In genomic region chr7:3070908-3071307, GRCh38 we compare ENCODE assay signal across 20 cellular contexts. TPM values are rescaled to one million over a fixed set of nuclear protein-coding genes. Genes with fewer than 3 reads are reported as not detected.
DNase-seq lines count a peak whose midpoint lies in the region; ATAC-seq and TF ChIP-seq lines count a peak whose summit lies in the region.
"Had no signal": no experiment of that assay in that cellular context is flagged by ENCODE, and none has a peak within 500 bp of the region (broad histone marks: within the 10 kb centered on the region; RNA-seq: fewer than 3 reads in every experiment).

No MANE protein-coding gene starts in this region.

- H3K27ac Mint-ChIP-seq in central memory CD8-positive, alpha-beta T cell (ENCODE audit: low read depth), result peak overlapping the region; percentile 84
- peak overlapping the region; percentile 89 for H3K27ac Mint-ChIP-seq in stimulated activated effector memory CD8-positive, alpha-beta T cell treated with anti-CD3 and anti-CD28 coated beads, Interleukin-12 subunit alpha, Interleukin-12 subunit beta, amount 100 ng/mL, for 72 hours
- H3K27ac Mint-ChIP-seq: HFFc6, IgD-negative memory B cell had no signal

- POLR2A ChIA-PET in HEK293 (lab: Yijun Ruan, JAX), result no interaction called here

- H3K9me3 Mint-ChIP-seq in central memory CD8-positive, alpha-beta T cell, result peaks cover 9% of the 10 kb centered on the region
- peaks cover 9% of the 10 kb centered on the region for H3K9me3 Mint-ChIP-seq in stimulated activated effector memory CD8-positive, alpha-beta T cell treated with anti-CD3 and anti-CD28 coated beads, Interleukin-12 subunit alpha, Interleukin-12 subunit beta, amount 100 ng/mL, for 72 hours

- no peaks in the 10 kb centered on the region for H3K27me3 Mint-ChIP-seq in central memory CD8-positive, alpha-beta T cell
- H3K27me3 Mint-ChIP-seq: IgD-negative memory B cell had no signal

- H3K36me3 ChIP-seq in HEK293 (ENCODE audit: control insufficient read depth in 2 of 2, insufficient read depth in 1 of 2, low read length in 2 of 2), result no peaks in the 10 kb centered on the region
- H3K36me3 ChIP-seq in gastroesophageal sphincter, result no peaks in the 10 kb centered on the region
- H3K36me3 ChIP-seq: BE2C had no signal

- CTCF ChIA-PET in HEK293 (lab: Yijun Ruan, JAX), result no interaction called here

- TF ChIP-seq POLR2A in gastroesophageal sphincter (IDR thresholded peaks at IDR 0.05), result no peak

- no peaks in the 10 kb centered on the region for H3K4me1 ChIP-seq in HEK293 (ENCODE audit: control insufficient read depth, insufficient read depth, low read length)
- H3K4me1 ChIP-seq in gastroesophageal sphincter, result no peaks in the 10 kb centered on the region
- H3K4me1 ChIP-seq: BE2C had no signal

- H3K27me3 ChIP-seq in gastroesophageal sphincter, result peaks cover 7% of the 10 kb centered on the region
- H3K27me3 ChIP-seq: BE2C had no signal

- peaks cover 71% of the 10 kb centered on the region for H3K4me1 Mint-ChIP-seq in central memory CD8-positive, alpha-beta T cell
- H3K4me1 Mint-ChIP-seq in stimulated activated effector memory CD8-positive, alpha-beta T cell treated with anti-CD3 and anti-CD28 coated beads, Interleukin-12 subunit alpha, Interleukin-12 subunit beta, amount 100 ng/mL, for 72 hours, result peaks cover 65% of the 10 kb centered on the region

- H3K4me3 Mint-ChIP-seq in central memory CD8-positive, alpha-beta T cell, result no peak overlapping the region
- H3K4me3 Mint-ChIP-seq in stimulated activated effector memory CD8-positive, alpha-beta T cell treated with anti-CD3 and anti-CD28 coated beads, Interleukin-12 subunit alpha, Interleukin-12 subunit beta, amount 100 ng/mL, for 72 hours, result no peak overlapping the region
- H3K4me3 Mint-ChIP-seq: CD4-positive, CD25-positive, alpha-beta regulatory T cell; HFFc6 had no signal

- DNase-seq in central memory CD8-positive, alpha-beta T cell (ENCODE audit: low spot score in 2 of 2), result no peak
- DNase-seq in mesenteric fat pad (ENCODE audit: low spot score) (peak; percentile 9), GOT3 (lab: John Stamatoyannopoulos, UW) (no peak), NCI-H2081 treated with DMSO at 0.1 percent for 48 hours (lab: John Stamatoyannopoulos, UW) (no peak)
- no peak for DNase-seq in stimulated activated effector memory CD8-positive, alpha-beta T cell treated with anti-CD3 and anti-CD28 coated beads, Interleukin-12 subunit alpha, Interleukin-12 subunit beta, amount 100 ng/mL, for 72 hours (ENCODE audit: low spot score in 2 of 2)
- DNase-seq: ACHN; BE2C; C1 segment of cervical spinal cord; CD4-positive, CD25-positive, alpha-beta regulatory T cell; DMS153; DMS79; GDM1; HCEC 1CT; HFFc6; KG1 had no signal

- H3K9me3 ChIP-seq in HEK293 (ENCODE audit: control insufficient read depth, insufficient read depth, low read depth, low read length) (no peaks in the 10 kb centered on the region), gastroesophageal sphincter (peaks cover 0 to 21% (median 0%) of the 10 kb centered on the region in 3 donors)
- H3K9me3 ChIP-seq: BE2C had no signal

- H3K36me3 Mint-ChIP-seq in central memory CD8-positive, alpha-beta T cell (ENCODE audit: insufficient read depth), result peaks cover 5% of the 10 kb centered on the region
- H3K36me3 Mint-ChIP-seq in stimulated activated effector memory CD8-positive, alpha-beta T cell treated with anti-CD3 and anti-CD28 coated beads, Interleukin-12 subunit alpha, Interleukin-12 subunit beta, amount 100 ng/mL, for 72 hours, result no peaks in the 10 kb centered on the region

- TF ChIP-seq CTCF in HEK293 (tag by site-specific recombination; IDR thresholded peaks at IDR 0.05) (no peak), gastroesophageal sphincter (IDR thresholded peaks at IDR 0.05) (no peak)

- H3K4me3 ChIP-seq in HEK293 (ENCODE audit: low read depth, low read length), result no peak overlapping the region
- H3K4me3 ChIP-seq in gastroesophageal sphincter, result no peak overlapping the region

- no peak for TF ChIP-seq EP300 in gastroesophageal sphincter (IDR thresholded peaks at IDR 0.05)

- no peak for ATAC-seq in central memory CD8-positive, alpha-beta T cell (replicated peaks; ENCODE audit: extremely low read depth, poor library complexity, severe bottlenecking)
- ATAC-seq in stimulated activated effector memory CD8-positive, alpha-beta T cell treated with anti-CD3 and anti-CD28 coated beads, Interleukin-12 subunit alpha, Interleukin-12 subunit beta, amount 100 ng/mL, for 72 hours, result no peak
- ATAC-seq in gastroesophageal sphincter (no peak), GM18502 (IDR thresholded peaks at IDR 0.05; ENCODE audit: poor library complexity, unreplicated experiment) (no peak)
- ATAC-seq: HepG2 had no signal

- H3K27ac ChIP-seq in HEK293 (ENCODE audit: extremely low read depth, low read depth, low read length) (no peak overlapping the region), gastroesophageal sphincter (no peak overlapping the region)

- WGBS in gastroesophageal sphincter (ENCODE audit: low coverage in 1 of 2), 2 donors, result 91% methylated on average over 3 of the region's 4 CpGs; no CpG with 5 or more reads in 1 of the 2 donors

TF ChIP-seq in HEK293, 187 proteins besides CTCF, POLR2A, EP300 and RAD21 (continues in another document):
- TF ChIP-seq GLIS2 (tag by site-specific recombination; IDR thresholded peaks at IDR 0.05) (no peak), REST (tag by site-specific recombination; IDR thresholded peaks at IDR 0.05) (no peak), ZNF654 (tag by site-specific recombination; IDR thresholded peaks at IDR 0.05; ENCODE audit: low read depth) (no peak), ZNF530 (tag by site-specific recombination; IDR thresholded peaks at IDR 0.05; ENCODE audit: low read depth) (no peak), ZSCAN4 (tag by site-specific recombination; IDR thresholded peaks at IDR 0.05) (no peak), ZNF146 (tag by site-specific recombination; IDR thresholded peaks at IDR 0.05) (peak; percentile 74; the same call in 1 of the 2 replicates), REPIN1 (tag by site-specific recombination; IDR thresholded peaks at IDR 0.05; ENCODE audit: low read depth) (no peak), ZNF140 (tag by site-specific recombination; IDR thresholded peaks at IDR 0.05) (no peak)
- TF ChIP-seq, protein P1, sequence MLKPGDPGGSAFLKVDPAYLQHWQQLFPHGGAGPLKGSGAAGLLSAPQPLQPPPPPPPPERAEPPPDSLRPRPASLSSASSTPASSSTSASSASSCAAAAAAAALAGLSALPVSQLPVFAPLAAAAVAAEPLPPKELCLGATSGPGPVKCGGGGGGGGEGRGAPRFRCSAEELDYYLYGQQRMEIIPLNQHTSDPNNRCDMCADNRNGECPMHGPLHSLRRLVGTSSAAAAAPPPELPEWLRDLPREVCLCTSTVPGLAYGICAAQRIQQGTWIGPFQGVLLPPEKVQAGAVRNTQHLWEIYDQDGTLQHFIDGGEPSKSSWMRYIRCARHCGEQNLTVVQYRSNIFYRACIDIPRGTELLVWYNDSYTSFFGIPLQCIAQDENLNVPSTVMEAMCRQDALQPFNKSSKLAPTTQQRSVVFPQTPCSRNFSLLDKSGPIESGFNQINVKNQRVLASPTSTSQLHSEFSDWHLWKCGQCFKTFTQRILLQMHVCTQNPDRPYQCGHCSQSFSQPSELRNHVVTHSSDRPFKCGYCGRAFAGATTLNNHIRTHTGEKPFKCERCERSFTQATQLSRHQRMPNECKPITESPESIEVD (tag by site-specific recombination; IDR thresholded peaks at IDR 0.05), result no peak
- TF ChIP-seq, protein P2, sequence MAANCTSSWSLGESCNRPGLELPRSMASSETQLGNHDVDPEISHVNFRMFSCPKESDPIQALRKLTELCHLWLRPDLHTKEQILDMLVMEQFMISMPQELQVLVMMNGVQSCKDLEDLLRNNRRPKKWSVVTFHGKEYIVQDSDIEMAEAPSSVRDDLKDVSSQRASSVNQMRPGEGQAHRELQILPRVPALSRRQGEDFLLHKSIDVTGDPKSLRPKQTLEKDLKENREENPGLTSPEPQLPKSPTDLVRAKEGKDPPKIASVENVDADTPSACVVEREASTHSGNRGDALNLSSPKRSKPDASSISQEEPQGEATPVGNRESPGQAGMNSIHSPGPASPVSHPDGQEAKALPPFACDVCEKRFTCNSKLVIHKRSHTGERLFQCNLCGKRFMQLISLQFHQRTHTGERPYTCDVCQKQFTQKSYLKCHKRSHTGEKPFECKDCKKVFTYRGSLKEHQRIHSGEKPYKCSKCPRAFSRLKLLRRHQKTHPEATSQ (tag by site-specific recombination; IDR thresholded peaks at IDR 0.05), result 0 out of 2 replicates have a peak, but pooled peaks have one; percentile 62

RNA-seq across cellular contexts. Expression of gene CARD11, which starts 27.2 kb away (rescaled TPM):
- 0.42 TPM for total RNA-seq in mesenteric fat pad
- total RNA-seq in gastroesophageal sphincter, result under 1 TPM; 0.27 to 0.67 (median 0.45) TPM
- total RNA-seq: HepG2, HFFc6 had no signal
